Comparison of ENCODE assay signal across 41 cellular contexts in the genomic region with DNA sequence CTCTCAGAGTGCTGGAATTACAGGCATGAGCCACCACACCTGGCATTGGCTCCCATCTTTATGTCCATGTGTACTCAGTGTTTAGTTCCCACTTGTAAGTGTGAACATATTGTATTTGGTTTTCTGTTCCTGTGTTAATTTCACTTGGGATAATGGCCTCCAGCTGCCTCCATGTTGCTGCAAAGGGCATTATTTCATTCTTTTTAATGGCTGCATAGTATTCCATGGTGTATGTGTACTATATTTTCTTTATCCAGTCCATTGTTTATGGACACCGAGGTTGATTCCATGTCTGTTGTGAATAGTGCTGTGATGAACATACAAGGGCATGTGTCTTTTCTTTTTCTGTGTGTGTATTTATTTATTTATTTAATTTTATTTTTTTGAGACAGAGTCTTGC.
"Had no signal": no experiment of that assay in that cellular context is flagged by ENCODE, and none has a peak within 500 bp of the region (broad histone marks: within the 10 kb centered on the region; RNA-seq: fewer than 3 reads in every experiment).

No MANE protein-coding gene starts in this region.

- H3K27ac ChIP-seq: adrenal gland, ascending aorta, body of pancreas, brain microvascular endothelial cell, breast epithelium, cardiac muscle cell had no signal

- H3K36me3 ChIP-seq: adrenal gland, ascending aorta, brain microvascular endothelial cell, breast epithelium, cardiac muscle cell had no signal

- FAIRE-seq: astrocyte, bronchial epithelial cell had no signal

- H3K4me1 Mint-ChIP-seq: activated naive CD4-positive, alpha-beta T cell treated with anti-CD3 and anti-CD28 coated beads, Interleukin-2, amount 10 ng/mL, durations not matched to agents 7 days and 5 days; activated naive CD4-positive, alpha-beta T cell treated with anti-CD3 and anti-CD28 coated beads, Interleukin-2, amount 50 U/mL, for 24 hours; activated naive CD8-positive, alpha-beta T cell treated with anti-CD3 and anti-CD28 coated beads for 36 hours; activated naive CD8-positive, alpha-beta T cell treated with anti-CD3 and anti-CD28 coated beads, Interleukin-2, amount 10 ng/mL, durations not matched to agents 7 days and 5 days; activated naive CD8-positive, alpha-beta T cell treated with anti-CD3 and anti-CD28 coated beads, Interleukin-2, amount 50 U/mL, for 24 hours; activated T-helper 17 cell treated with anti-CD3 and anti-CD28 coated beads, Interleukin-2, amount 50 U/mL, for 72 hours; central memory CD8-positive, alpha-beta T cell had no signal

- H3K27me3 ChIP-seq: adrenal gland, ascending aorta, body of pancreas, brain microvascular endothelial cell, breast epithelium, cardiac muscle cell had no signal

- ATAC-seq: activated naive CD4-positive, alpha-beta T cell treated with anti-CD3 and anti-CD28 coated beads, Interleukin-2, amount 50 U/mL, for 72 hours; activated naive CD8-positive, alpha-beta T cell treated with anti-CD3 and anti-CD28 coated beads, Interleukin-2, amount 50 U/mL, for 24 hours; activated T-cell treated with anti-CD3 and anti-CD28 coated beads, Interleukin-2, amount 50 U/mL, for 4 hours; activated T-cell treated with anti-CD3 and anti-CD28 coated beads, Interleukin-2, amount 50 U/mL, for 72 hours; activated T-helper 17 cell treated with anti-CD3 and anti-CD28 coated beads, Interleukin-2, amount 50 U/mL, for 72 hours; body of pancreas had no signal

- H3K9me3 Mint-ChIP-seq: activated naive CD4-positive, alpha-beta T cell treated with anti-CD3 and anti-CD28 coated beads for 36 hours; activated naive CD4-positive, alpha-beta T cell treated with anti-CD3 and anti-CD28 coated beads, Interleukin-2, amount 10 ng/mL, durations not matched to agents 7 days and 5 days; activated naive CD4-positive, alpha-beta T cell treated with anti-CD3 and anti-CD28 coated beads, Interleukin-2, amount 50 U/mL, for 24 hours; activated naive CD4-positive, alpha-beta T cell treated with anti-CD3 and anti-CD28 coated beads, Interleukin-2, amount 50 U/mL, for 72 hours; activated naive CD8-positive, alpha-beta T cell treated with anti-CD3 and anti-CD28 coated beads for 36 hours; activated naive CD8-positive, alpha-beta T cell treated with anti-CD3 and anti-CD28 coated beads, Interleukin-2, amount 10 ng/mL, durations not matched to agents 7 days and 5 days; activated naive CD8-positive, alpha-beta T cell treated with anti-CD3 and anti-CD28 coated beads, Interleukin-2, amount 50 U/mL, for 24 hours; activated T-cell treated with anti-CD3 and anti-CD28 coated beads, Interleukin-2, amount 50 U/mL, for 24 hours; activated T-cell treated with anti-CD3 and anti-CD28 coated beads, Interleukin-2, amount 50 U/mL, for 4 hours; activated T-cell treated with anti-CD3 and anti-CD28 coated beads, Interleukin-2, amount 50 U/mL, for 72 hours; activated T-helper 1 cell treated with anti-CD3 and anti-CD28 coated beads, Interleukin-12 subunit alpha, Interleukin-12 subunit beta, Interleukin-2, Interleukin-4 antibody, amounts not matched to agents 30 ng/mL and 10 ng/mL and 1 ng/mL, durations not matched to agents 14 hours and 24 hours and 36 hours; activated T-helper 17 cell treated with anti-CD3 and anti-CD28 coated beads, Interleukin-2, amount 50 U/mL, for 72 hours; activated T-helper 2 cell treated with anti-CD3 and anti-CD28 coated beads, Interferon-gamma antibody, Interleukin-2, Interleukin-4, amounts not matched to agents 10 μg/mL and 5 μg/mL and 100 μg/mL, durations not matched to agents 14 hours and 24 hours and 36 hours; brain; central memory CD8-positive, alpha-beta T cell had no signal

- H3K27me3 Mint-ChIP-seq: activated naive CD4-positive, alpha-beta T cell treated with anti-CD3 and anti-CD28 coated beads, Interleukin-2, amount 10 ng/mL, durations not matched to agents 7 days and 5 days; activated T-helper 17 cell treated with anti-CD3 and anti-CD28 coated beads, Interleukin-2, amount 50 U/mL, for 72 hours; brain; central memory CD8-positive, alpha-beta T cell had no signal

- H3K4me3 ChIP-seq: adrenal gland, ascending aorta, body of pancreas, breast epithelium, cardiac muscle cell had no signal

- H3K4me1 ChIP-seq: ascending aorta, body of pancreas, breast epithelium had no signal

- H3K27ac Mint-ChIP-seq: activated naive CD4-positive, alpha-beta T cell treated with anti-CD3 and anti-CD28 coated beads for 36 hours; activated naive CD4-positive, alpha-beta T cell treated with anti-CD3 and anti-CD28 coated beads, Interleukin-2, amount 10 ng/mL, durations not matched to agents 7 days and 5 days; activated naive CD4-positive, alpha-beta T cell treated with anti-CD3 and anti-CD28 coated beads, Interleukin-2, amount 50 U/mL, for 24 hours; activated naive CD4-positive, alpha-beta T cell treated with anti-CD3 and anti-CD28 coated beads, Interleukin-2, amount 50 U/mL, for 72 hours; activated naive CD8-positive, alpha-beta T cell; activated naive CD8-positive, alpha-beta T cell treated with anti-CD3 and anti-CD28 coated beads for 36 hours; activated naive CD8-positive, alpha-beta T cell treated with anti-CD3 and anti-CD28 coated beads, Interleukin-2, amount 10 ng/mL, durations not matched to agents 7 days and 5 days; activated naive CD8-positive, alpha-beta T cell treated with anti-CD3 and anti-CD28 coated beads, Interleukin-2, amount 50 U/mL, for 24 hours; activated T-cell treated with anti-CD3 and anti-CD28 coated beads, Interleukin-2, amount 50 U/mL, for 24 hours; activated T-cell treated with anti-CD3 and anti-CD28 coated beads, Interleukin-2, amount 50 U/mL, for 72 hours; activated T-helper 1 cell treated with anti-CD3 and anti-CD28 coated beads, Interleukin-12 subunit alpha, Interleukin-12 subunit beta, Interleukin-2, Interleukin-4 antibody, amounts not matched to agents 30 ng/mL and 10 ng/mL and 1 ng/mL, durations not matched to agents 14 hours and 24 hours and 36 hours; activated T-helper 17 cell treated with anti-CD3 and anti-CD28 coated beads, Interleukin-2, amount 50 U/mL, for 72 hours; activated T-helper 2 cell treated with anti-CD3 and anti-CD28 coated beads, Interferon-gamma antibody, Interleukin-2, Interleukin-4, amounts not matched to agents 10 μg/mL and 5 μg/mL and 100 μg/mL, durations not matched to agents 14 hours and 24 hours and 36 hours had no signal

- DNase-seq: activated effector memory CD4-positive, alpha-beta T cell treated with anti-CD3 and anti-CD28 coated beads, Interleukin-2, amount 50 U/mL, for 16 hours; activated effector memory CD4-positive, alpha-beta T cell treated with Interleukin-2 at 50 U/mL for 16 hours; activated gamma-delta T cell; activated gamma-delta T cell treated with Interleukin-2 at 50 U/mL for 16 hours; activated naive CD4-positive, alpha-beta T cell; activated naive CD4-positive, alpha-beta T cell treated with anti-CD3 and anti-CD28 coated beads for 36 hours; activated naive CD4-positive, alpha-beta T cell treated with anti-CD3 and anti-CD28 coated beads, Interleukin-2, amount 10 ng/mL, durations not matched to agents 7 days and 5 days; activated naive CD4-positive, alpha-beta T cell treated with anti-CD3 and anti-CD28 coated beads, Interleukin-2, amount 50 U/mL, for 16 hours; activated naive CD4-positive, alpha-beta T cell treated with Interleukin-2 at 50 U/mL for 16 hours; activated naive CD8-positive, alpha-beta T cell treated with anti-CD3 and anti-CD28 coated beads for 36 hours; activated naive CD8-positive, alpha-beta T cell treated with anti-CD3 and anti-CD28 coated beads, Interleukin-2, amount 10 ng/mL, durations not matched to agents 7 days and 5 days; activated naive CD8-positive, alpha-beta T cell treated with anti-CD3 and anti-CD28 coated beads, Interleukin-2, amount 50 U/mL, for 24 hours; activated T-cell treated with anti-CD3 and anti-CD28 coated beads for 4 hours; activated T-cell treated with anti-CD3 and anti-CD28 coated beads, Interleukin-2, amount 50 U/mL, for 1 hour; activated T-cell treated with anti-CD3 and anti-CD28 coated beads, Interleukin-2, amount 50 U/mL, for 24 hours; activated T-cell treated with anti-CD3 and anti-CD28 coated beads, Interleukin-2, amount 50 U/mL, for 4 hours; activated T-cell treated with anti-CD3 and anti-CD28 coated beads, Interleukin-2, amount 50 U/mL, for 48 hours; activated T-cell treated with anti-CD3 and anti-CD28 coated beads, Interleukin-2, amount 50 U/mL, for 72 hours; adrenal gland; amniotic stem cell; amygdala; anterior cingulate cortex; aorta; body of pancreas; brain microvascular endothelial cell; caudate nucleus; central memory CD4-positive, alpha-beta T cell; cerebellar nuclear complex had no signal

- H3K4me3 Mint-ChIP-seq: activated naive CD4-positive, alpha-beta T cell treated with anti-CD3 and anti-CD28 coated beads for 36 hours; activated naive CD4-positive, alpha-beta T cell treated with anti-CD3 and anti-CD28 coated beads, Interleukin-2, amount 10 ng/mL, durations not matched to agents 7 days and 5 days; activated naive CD4-positive, alpha-beta T cell treated with anti-CD3 and anti-CD28 coated beads, Interleukin-2, amount 50 U/mL, for 24 hours; activated naive CD8-positive, alpha-beta T cell; activated naive CD8-positive, alpha-beta T cell treated with anti-CD3 and anti-CD28 coated beads for 36 hours; activated naive CD8-positive, alpha-beta T cell treated with anti-CD3 and anti-CD28 coated beads, Interleukin-2, amount 10 ng/mL, durations not matched to agents 7 days and 5 days; activated naive CD8-positive, alpha-beta T cell treated with anti-CD3 and anti-CD28 coated beads, Interleukin-2, amount 50 U/mL, for 24 hours; activated T-cell treated with anti-CD3 and anti-CD28 coated beads, Interleukin-2, amount 50 U/mL, for 24 hours; activated T-cell treated with anti-CD3 and anti-CD28 coated beads, Interleukin-2, amount 50 U/mL, for 4 hours; activated T-cell treated with anti-CD3 and anti-CD28 coated beads, Interleukin-2, amount 50 U/mL, for 72 hours; activated T-helper 1 cell treated with anti-CD3 and anti-CD28 coated beads, Interleukin-12 subunit alpha, Interleukin-12 subunit beta, Interleukin-2, Interleukin-4 antibody, amounts not matched to agents 30 ng/mL and 10 ng/mL and 1 ng/mL, durations not matched to agents 14 hours and 24 hours and 36 hours; activated T-helper 17 cell treated with anti-CD3 and anti-CD28 coated beads, Interleukin-2, amount 50 U/mL, for 72 hours; brain; central memory CD8-positive, alpha-beta T cell had no signal

- H3K9me3 ChIP-seq: adrenal gland, ascending aorta, body of pancreas, breast epithelium had no signal

- H3K36me3 Mint-ChIP-seq: activated naive CD4-positive, alpha-beta T cell treated with anti-CD3 and anti-CD28 coated beads, Interleukin-2, amount 10 ng/mL, durations not matched to agents 7 days and 5 days; activated naive CD4-positive, alpha-beta T cell treated with anti-CD3 and anti-CD28 coated beads, Interleukin-2, amount 50 U/mL, for 24 hours; activated naive CD4-positive, alpha-beta T cell treated with anti-CD3 and anti-CD28 coated beads, Interleukin-2, amount 50 U/mL, for 72 hours; activated naive CD8-positive, alpha-beta T cell; activated naive CD8-positive, alpha-beta T cell treated with anti-CD3 and anti-CD28 coated beads for 36 hours; activated naive CD8-positive, alpha-beta T cell treated with anti-CD3 and anti-CD28 coated beads, Interleukin-2, amount 10 ng/mL, durations not matched to agents 7 days and 5 days; brain had no signal
